Comparison of ENCODE assay signal across 8 cellular contexts in genomic region chr10:58299580-58299979, GRCh38. TPM values are rescaled to one million over a fixed set of nuclear protein-coding genes. Genes with fewer than 3 reads are reported as not detected.
DNase-seq lines count a peak whose midpoint lies in the region; ATAC-seq and TF ChIP-seq lines count a peak whose summit lies in the region.

No MANE protein-coding gene starts in this region.

- H3K9me3 ChIP-seq in psoas muscle = no peaks in the 10 kb centered on the region

- no peak overlapping the region for H3K27ac ChIP-seq in psoas muscle

- peak; percentile 88 for ATAC-seq in GM19467 (IDR thresholded peaks at IDR 0.05; ENCODE audit: unreplicated experiment)
- ATAC-seq in psoas muscle = peak; percentile 76 to 91 (median 80)

- intact Hi-C loops in head of caudate nucleus (cut with DNase I) = no loop called here
- intact Hi-C loops in psoas muscle (cut with DNase I) = loop anchor here in 1 of 2 donors (1.0 kb wide), 1 partner anchor 86 kb away; the partner anchor contains the start of gene TFAM

- no peaks in the 10 kb centered on the region for H3K27me3 ChIP-seq in psoas muscle (ENCODE audit: insufficient read depth in 3 of 3, low read length in 2 of 3)

- 18 to 25% (median 20%) methylated on average over 4 of the region's 4 CpGs for WGBS in psoas muscle, 3 donors

- peak; percentile 80 for DNase-seq in DMS53 treated with DMSO at 0.1 percent for 48 hours (lab: John Stamatoyannopoulos, UW; ENCODE audit: unreplicated experiment)
- peak; percentile 42 for DNase-seq in HK-2 (ENCODE audit: unreplicated experiment)
- DNase-seq in SHP77 treated with DMSO at 0.1 percent for 48 hours (lab: John Stamatoyannopoulos, UW) = peak; percentile 1
- peak; percentile 42 for DNase-seq in activated gamma-delta T cell treated with anti-CD3 and anti-CD28 coated beads, Interleukin-2, amount 50 U/mL, for 16 hours (ENCODE audit: low read depth)
- DNase-seq in head of caudate nucleus = peak; percentile 18 to 87 (median 64)
- DNase-seq in psoas muscle = peak in 1 of 2 donors; percentile 27
- DNase-seq in NCI-H524 treated with DMSO at 0.1 percent for 48 hours (lab: John Stamatoyannopoulos, UW) = no peak

- peak; percentile 83 for TF ChIP-seq CTCF in psoas muscle (IDR thresholded peaks at IDR 0.05)

- no peaks in the 10 kb centered on the region for H3K36me3 ChIP-seq in psoas muscle (ENCODE audit: insufficient read depth in 1 of 2, low read depth in 1 of 2)

- no peak overlapping the region for H3K4me3 ChIP-seq in psoas muscle

- H3K4me1 ChIP-seq in psoas muscle = no peaks in the 10 kb centered on the region

RNA-seq across cellular contexts. Expression of gene CISD1, which starts 30.6 kb away (rescaled TPM):
- 100 to 1,000 TPM in 3 of 4 donors, 10 to 100 TPM in 1; 64.5 to 134 (median 112) TPM for total RNA-seq in psoas muscle
- 10 to 100 TPM; 87.7 to 95.3 (median 89.1) TPM for polyA plus RNA-seq in psoas muscle

RNA-seq across cellular contexts. Expression of gene IPMK, which starts 31.9 kb away (rescaled TPM):
- total RNA-seq in psoas muscle = 10 to 100 TPM in 1 of 4 donors, 1 to 10 TPM in 3; 3.7 to 10.8 (median 4.4) TPM
- polyA plus RNA-seq in psoas muscle = 1 to 10 TPM; 2.3 to 5.6 (median 2.6) TPM

RNA-seq across cellular contexts. Expression of gene UBE2D1, which starts 35.2 kb away (rescaled TPM):
- 100 to 1,000 TPM in 1 of 4 donors, 10 to 100 TPM in 3; 36.6 to 115 (median 46.6) TPM for total RNA-seq in psoas muscle
- polyA plus RNA-seq in psoas muscle = 100 to 1,000 TPM in 2 of 3 donors, 10 to 100 TPM in 1; 23.8 to 120 (median 104) TPM
